In the genomic region with DNA sequence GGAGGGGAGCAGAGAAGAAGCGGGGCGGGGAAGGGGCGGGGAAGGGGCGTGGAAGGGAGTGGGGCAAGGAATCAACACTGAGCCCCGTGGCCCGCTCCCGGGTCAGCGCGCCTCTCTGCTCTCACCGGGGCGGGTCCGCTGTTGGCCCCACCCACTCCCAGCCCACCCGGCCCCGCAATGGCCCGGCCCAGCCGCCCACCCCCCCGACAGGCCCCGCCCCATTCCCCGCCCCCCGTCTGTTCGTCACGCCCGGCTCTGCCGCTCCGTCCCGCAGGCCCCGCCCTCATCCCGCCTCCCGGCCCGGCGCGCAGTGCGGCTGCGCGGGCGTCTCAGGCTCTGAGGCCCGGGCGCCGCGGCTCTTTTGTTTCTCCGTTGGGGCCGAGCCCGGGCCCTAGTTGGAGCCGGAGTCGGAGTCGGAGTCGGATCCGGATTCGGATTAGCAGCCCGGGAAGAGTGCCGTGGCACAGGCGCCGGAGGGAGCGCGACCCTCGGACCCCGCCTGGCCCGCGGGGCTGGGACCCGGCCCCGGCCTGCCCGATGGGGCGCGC, we compare ENCODE assay signal across 8 cellular contexts. TPM values are rescaled to one million over a fixed set of nuclear protein-coding genes. Genes with fewer than 3 reads are reported as not detected.
DNase-seq lines count a peak whose midpoint lies in the region; ATAC-seq and TF ChIP-seq lines count a peak whose summit lies in the region.

A gene (plus strand): TSS at position 310 of the 548 bp plus-strand sequence. CDS start 380 bp downstream, outside the sequence.

- no peaks in the 10 kb centered on the region for H3K27me3 ChIP-seq in osteoblast (ENCODE audit: insufficient read depth, low read length)

- DNase-seq in GM10266 (ENCODE audit: extremely low spot score) = peak; percentile 100
- peak; percentile 85 for DNase-seq in NCI-H1092 (lab: John Stamatoyannopoulos, UW)
- peak; percentile 94 for DNase-seq in activated naive CD4-positive, alpha-beta T cell treated with anti-CD3 and anti-CD28 coated beads, Interleukin-2, amount 50 U/mL, for 16 hours
- no peak for DNase-seq in glomerular endothelial cell (ENCODE audit: extremely low read depth, low read depth, low spot score)
- peak; percentile 100 for DNase-seq in osteoblast (ENCODE audit: insufficient read length, low spot score, missing footprints)

- peak within 1 kb of the TSS; percentile 92 for H3K4me2 ChIP-seq in osteoblast (ENCODE audit: insufficient read depth, low read length)

- ATAC-seq in HG02610 (IDR thresholded peaks at IDR 0.05; ENCODE audit: unreplicated experiment) (peak; percentile 80), SK-N-SH treated with all-trans-retinoic acid at 6 μM for 48 hours (peak; percentile 83)

- peaks cover 6% of the 10 kb centered on the region for H3K36me3 ChIP-seq in osteoblast (ENCODE audit: insufficient read depth, low read length)

- TF ChIP-seq CTCF in GM10266 (IDR thresholded peaks at IDR 0.05; ENCODE audit: control insufficient read depth, insufficient read depth, low read depth, missing control alignments) (no peak), osteoblast (IDR thresholded peaks at IDR 0.05; ENCODE audit: extremely low read depth, low read depth, low read length) (no peak)

- H2AFZ ChIP-seq in osteoblast (ENCODE audit: low read length) = peak within 1 kb of the TSS; percentile 56

- peaks cover 10% of the 10 kb centered on the region for H3K4me1 ChIP-seq in osteoblast (ENCODE audit: insufficient read depth, low read length)

- peak within 1 kb of the TSS; percentile 83 for H3K4me3 ChIP-seq in osteoblast (ENCODE audit: insufficient read depth, low read length)

- no peaks in the 10 kb centered on the region for H3K9me3 ChIP-seq in osteoblast (ENCODE audit: low read depth, low read length)

- H4K20me1 ChIP-seq in osteoblast (ENCODE audit: insufficient read depth, low read length) = peaks cover 17% of the 10 kb centered on the region

- H3K27ac ChIP-seq in osteoblast (ENCODE audit: low read depth, low read length) = peak within 1 kb of the TSS; percentile 93
- peak within 1 kb of the TSS; percentile 93 for H3K27ac ChIP-seq in temporal lobe (ENCODE audit: low read depth, low read length)

- peaks cover 24% of the 10 kb centered on the region for H3K79me2 ChIP-seq in osteoblast (ENCODE audit: insufficient read depth, low read length)

TF ChIP-seq in SK-N-SH treated with all-trans-retinoic acid at 6 μM for 48 hours, 23 proteins besides CTCF, POLR2A, EP300 and RAD21:
- TF ChIP-seq ESRRG (CRISPR knock-in tag; IDR thresholded peaks at IDR 0.05) (no peak), TOX (CRISPR knock-in tag; IDR thresholded peaks at IDR 0.05; ENCODE audit: borderline replicate concordance) (no peak), CSDC2 (CRISPR knock-in tag; IDR thresholded peaks at IDR 0.05) (no peak), ZNF8 (CRISPR knock-in tag; IDR thresholded peaks at IDR 0.05) (no peak), OSR1 (CRISPR knock-in tag; IDR thresholded peaks at IDR 0.05) (no peak), BACH2 (CRISPR knock-in tag; IDR thresholded peaks at IDR 0.05; ENCODE audit: borderline replicate concordance) (no peak), ZFP30 (CRISPR knock-in tag; IDR thresholded peaks at IDR 0.05) (no peak), SNAI2 (CRISPR knock-in tag; IDR thresholded peaks at IDR 0.05) (no peak), PPARA (CRISPR knock-in tag; IDR thresholded peaks at IDR 0.05; ENCODE audit: borderline replicate concordance) (no peak), ZNF70 (CRISPR knock-in tag; IDR thresholded peaks at IDR 0.05) (no peak), ZC3H10 (CRISPR knock-in tag; IDR thresholded peaks at IDR 0.05) (no peak), ZFP3 (CRISPR knock-in tag; IDR thresholded peaks at IDR 0.05) (no peak), RARB (CRISPR knock-in tag; IDR thresholded peaks at IDR 0.05) (no peak), TCF4 (CRISPR knock-in tag; IDR thresholded peaks at IDR 0.05; ENCODE audit: borderline replicate concordance) (no peak), GLIS3 (CRISPR knock-in tag; IDR thresholded peaks at IDR 0.05) (no peak)
- TF ChIP-seq, protein P1, sequence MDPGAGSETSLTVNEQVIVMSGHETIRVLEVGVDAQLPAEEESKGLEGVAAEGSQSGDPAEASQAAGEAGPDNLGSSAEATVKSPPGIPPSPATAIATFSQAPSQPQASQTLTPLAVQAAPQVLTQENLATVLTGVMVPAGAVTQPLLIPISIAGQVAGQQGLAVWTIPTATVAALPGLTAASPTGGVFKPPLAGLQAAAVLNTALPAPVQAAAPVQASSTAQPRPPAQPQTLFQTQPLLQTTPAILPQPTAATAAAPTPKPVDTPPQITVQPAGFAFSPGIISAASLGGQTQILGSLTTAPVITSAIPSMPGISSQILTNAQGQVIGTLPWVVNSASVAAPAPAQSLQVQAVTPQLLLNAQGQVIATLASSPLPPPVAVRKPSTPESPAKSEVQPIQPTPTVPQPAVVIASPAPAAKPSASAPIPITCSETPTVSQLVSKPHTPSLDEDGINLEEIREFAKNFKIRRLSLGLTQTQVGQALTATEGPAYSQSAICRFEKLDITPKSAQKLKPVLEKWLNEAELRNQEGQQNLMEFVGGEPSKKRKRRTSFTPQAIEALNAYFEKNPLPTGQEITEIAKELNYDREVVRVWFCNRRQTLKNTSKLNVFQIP (CRISPR knock-in tag; IDR thresholded peaks at IDR 0.05; ENCODE audit: borderline replicate concordance, low read depth) = no peak
- TF ChIP-seq, protein P2, sequence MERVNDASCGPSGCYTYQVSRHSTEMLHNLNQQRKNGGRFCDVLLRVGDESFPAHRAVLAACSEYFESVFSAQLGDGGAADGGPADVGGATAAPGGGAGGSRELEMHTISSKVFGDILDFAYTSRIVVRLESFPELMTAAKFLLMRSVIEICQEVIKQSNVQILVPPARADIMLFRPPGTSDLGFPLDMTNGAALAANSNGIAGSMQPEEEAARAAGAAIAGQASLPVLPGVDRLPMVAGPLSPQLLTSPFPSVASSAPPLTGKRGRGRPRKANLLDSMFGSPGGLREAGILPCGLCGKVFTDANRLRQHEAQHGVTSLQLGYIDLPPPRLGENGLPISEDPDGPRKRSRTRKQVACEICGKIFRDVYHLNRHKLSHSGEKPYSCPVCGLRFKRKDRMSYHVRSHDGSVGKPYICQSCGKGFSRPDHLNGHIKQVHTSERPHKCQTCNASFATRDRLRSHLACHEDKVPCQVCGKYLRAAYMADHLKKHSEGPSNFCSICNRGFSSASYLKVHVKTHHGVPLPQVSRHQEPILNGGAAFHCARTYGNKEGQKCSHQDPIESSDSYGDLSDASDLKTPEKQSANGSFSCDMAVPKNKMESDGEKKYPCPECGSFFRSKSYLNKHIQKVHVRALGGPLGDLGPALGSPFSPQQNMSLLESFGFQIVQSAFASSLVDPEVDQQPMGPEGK (CRISPR knock-in tag; IDR thresholded peaks at IDR 0.05; ENCODE audit: borderline replicate concordance) = no peak
- TF ChIP-seq, protein P3, sequence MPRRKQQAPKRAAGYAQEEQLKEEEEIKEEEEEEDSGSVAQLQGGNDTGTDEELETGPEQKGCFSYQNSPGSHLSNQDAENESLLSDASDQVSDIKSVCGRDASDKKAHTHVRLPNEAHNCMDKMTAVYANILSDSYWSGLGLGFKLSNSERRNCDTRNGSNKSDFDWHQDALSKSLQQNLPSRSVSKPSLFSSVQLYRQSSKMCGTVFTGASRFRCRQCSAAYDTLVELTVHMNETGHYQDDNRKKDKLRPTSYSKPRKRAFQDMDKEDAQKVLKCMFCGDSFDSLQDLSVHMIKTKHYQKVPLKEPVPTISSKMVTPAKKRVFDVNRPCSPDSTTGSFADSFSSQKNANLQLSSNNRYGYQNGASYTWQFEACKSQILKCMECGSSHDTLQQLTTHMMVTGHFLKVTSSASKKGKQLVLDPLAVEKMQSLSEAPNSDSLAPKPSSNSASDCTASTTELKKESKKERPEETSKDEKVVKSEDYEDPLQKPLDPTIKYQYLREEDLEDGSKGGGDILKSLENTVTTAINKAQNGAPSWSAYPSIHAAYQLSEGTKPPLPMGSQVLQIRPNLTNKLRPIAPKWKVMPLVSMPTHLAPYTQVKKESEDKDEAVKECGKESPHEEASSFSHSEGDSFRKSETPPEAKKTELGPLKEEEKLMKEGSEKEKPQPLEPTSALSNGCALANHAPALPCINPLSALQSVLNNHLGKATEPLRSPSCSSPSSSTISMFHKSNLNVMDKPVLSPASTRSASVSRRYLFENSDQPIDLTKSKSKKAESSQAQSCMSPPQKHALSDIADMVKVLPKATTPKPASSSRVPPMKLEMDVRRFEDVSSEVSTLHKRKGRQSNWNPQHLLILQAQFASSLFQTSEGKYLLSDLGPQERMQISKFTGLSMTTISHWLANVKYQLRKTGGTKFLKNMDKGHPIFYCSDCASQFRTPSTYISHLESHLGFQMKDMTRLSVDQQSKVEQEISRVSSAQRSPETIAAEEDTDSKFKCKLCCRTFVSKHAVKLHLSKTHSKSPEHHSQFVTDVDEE (CRISPR knock-in tag; IDR thresholded peaks at IDR 0.05) = no peak

RNA-seq across cellular contexts. Expression of the gene that starts here (rescaled TPM):
- total RNA-seq in glomerular endothelial cell (17.6 and 21.9 TPM in 2 replicates), osteoblast (13.3 and 14.1 TPM in 2 replicates), temporal lobe (12.0 TPM)
